Comparison of ENCODE assay signal across 8 cellular contexts in the genomic region with DNA sequence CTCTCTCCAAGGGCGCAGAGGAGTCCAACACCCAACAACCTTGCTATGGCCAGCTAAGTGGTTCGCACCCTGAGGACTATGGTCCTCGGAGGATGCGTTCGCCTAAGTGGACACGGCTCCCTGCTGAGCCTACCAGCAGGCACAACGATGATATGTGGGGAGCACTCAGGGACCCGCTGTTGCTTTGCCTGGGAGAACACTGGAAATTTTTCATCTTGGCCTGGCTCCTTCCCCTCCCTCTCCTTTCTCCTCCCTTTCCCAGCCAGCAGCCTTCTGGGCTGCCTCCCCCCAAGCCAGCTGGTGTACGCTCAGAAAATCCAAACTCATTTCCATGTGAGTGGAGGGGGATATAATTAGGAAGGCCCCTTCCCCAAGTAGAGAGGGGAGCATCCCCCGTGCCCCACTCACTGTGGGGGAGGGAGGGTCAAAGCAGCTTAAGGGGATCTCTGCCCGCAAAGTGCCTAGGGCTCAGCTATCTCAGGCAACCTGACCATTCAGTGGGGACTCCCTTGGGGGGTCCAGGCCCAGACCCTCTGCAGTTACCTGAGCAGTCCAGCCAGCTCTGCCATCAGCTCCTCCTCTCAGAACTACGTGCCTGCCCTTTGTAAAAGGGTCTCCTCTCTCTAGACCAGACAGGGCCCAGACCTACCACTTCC. TPM values are rescaled to one million over a fixed set of nuclear protein-coding genes. Genes with fewer than 3 reads are reported as not detected.
DNase-seq lines count a peak whose midpoint lies in the region; ATAC-seq and TF ChIP-seq lines count a peak whose summit lies in the region.

No MANE protein-coding gene starts in this region.

- H3K79me2 ChIP-seq in mammary epithelial cell (ENCODE audit: insufficient read depth, low read length) (peaks cover 43% of the 10 kb centered on the region), mesendoderm (ENCODE audit: control insufficient read depth, insufficient read depth, low read length) (peaks cover 12% of the 10 kb centered on the region)

- in situ Hi-C loops in mammary epithelial cell (cut with MboI; ENCODE audit: low sequenced_read_pairs in 2 of 2): no loop called here

- H3K27ac ChIP-seq in mammary epithelial cell (ENCODE audit: insufficient read depth, low read depth, low read length) (no peak overlapping the region), mesendoderm (ENCODE audit: low read depth, low read length) (no peak overlapping the region)

- H2AFZ ChIP-seq in mammary epithelial cell (ENCODE audit: low read depth, low read length): peak overlapping the region; percentile 61

- H2BK5ac ChIP-seq in mesendoderm (ENCODE audit: low read length): peak overlapping the region; percentile 57

- BruUV-seq in mammary epithelial cell (replicated peaks; lab: Mats Ljungman, UMichigan): TSS peak; percentile 86

- H3K18ac ChIP-seq in mesendoderm (ENCODE audit: low read length): peak overlapping the region; percentile 29

- CTCF ChIA-PET in mammary epithelial cell (lab: Charles Lee; ENCODE audit: low non-redundant PET): no interaction called here

- H3K9ac ChIP-seq in mammary epithelial cell (ENCODE audit: insufficient read depth, low read length): no peak overlapping the region
- peak overlapping the region; percentile 65 for H3K9ac ChIP-seq in mesendoderm (ENCODE audit: low read length)

- H3K4me3 ChIP-seq in AG09309 (ENCODE audit: control insufficient read depth, low read depth, low read length): peak overlapping the region; percentile 77
- peak overlapping the region; percentile 71 for H3K4me3 ChIP-seq in HFF-Myc (replicated peaks; ENCODE audit: low read depth, low read length)
- peak overlapping the region in 2 of 3 experiments; percentile 8 to 79 for H3K4me3 ChIP-seq in mammary epithelial cell (replicated peaks in 1 of 3; ENCODE audit: insufficient read depth in 1 of 3, low read depth in 2 of 3, low read length in 3 of 3)
- peak overlapping the region; percentile 1 for H3K4me3 ChIP-seq in mesendoderm (ENCODE audit: low read length)

- H3K4ac ChIP-seq in mesendoderm (ENCODE audit: low read depth, low read length): peak overlapping the region; percentile 10

- peak overlapping the region; percentile 66 for H3K4me2 ChIP-seq in mammary epithelial cell (ENCODE audit: insufficient read depth, low read depth, low read length)
- peak overlapping the region; percentile 38 for H3K4me2 ChIP-seq in mesendoderm (ENCODE audit: low read length)

- H3K36me3 ChIP-seq in mammary epithelial cell (ENCODE audit: insufficient read depth, low read length) (no peaks in the 10 kb centered on the region), mesendoderm (ENCODE audit: control insufficient read depth, insufficient read depth, low read length) (no peaks in the 10 kb centered on the region)

- H3K27me3 ChIP-seq in mammary epithelial cell (ENCODE audit: insufficient read depth, low read length): no peaks in the 10 kb centered on the region
- H3K27me3 ChIP-seq in mesendoderm (ENCODE audit: insufficient read depth, low read length, poor library complexity): no peaks in the 10 kb centered on the region

- H4K5ac ChIP-seq in mesendoderm (ENCODE audit: low read length): peak overlapping the region; percentile 33

- peaks cover 17% of the 10 kb centered on the region for H3K79me1 ChIP-seq in mesendoderm (ENCODE audit: low read length)

- dilution Hi-C loops in mammary epithelial cell (cut with HindIII; ENCODE audit: low sequenced_read_pairs): no loop called here

- ATAC-seq in GM19324 (IDR thresholded peaks at IDR 0.05; ENCODE audit: low FRiP score, unreplicated experiment): no peak
- no peak for ATAC-seq in GM18873 (IDR thresholded peaks at IDR 0.05; ENCODE audit: low FRiP score, unreplicated experiment)
- ATAC-seq in esophagus mucosa: no peak

- no peaks in the 10 kb centered on the region for H3K9me3 ChIP-seq in mammary epithelial cell (replicated peaks; ENCODE audit: insufficient read depth, low read length)

- no peak overlapping the region for H4K8ac ChIP-seq in mesendoderm (ENCODE audit: low read depth, low read length)

- H3K4me1 ChIP-seq in mammary epithelial cell (ENCODE audit: insufficient read depth, low read length) (peaks cover 31% of the 10 kb centered on the region), mesendoderm (ENCODE audit: control insufficient read depth, low read depth, low read length) (peaks cover 6% of the 10 kb centered on the region)

- intact Hi-C loops in mammary epithelial cell (cut with micrococcal nuclease): no loop called here

- no peak overlapping the region for H2AK5ac ChIP-seq in mesendoderm (ENCODE audit: low read length)

- DNase-seq in AG09309 (ENCODE audit: low read depth): no peak
- no peak for DNase-seq in HFF-Myc (ENCODE audit: extremely low read depth, low read depth)
- DNase-seq in mammary epithelial cell: no peak
- no peak for DNase-seq in mesendoderm
- DNase-seq in NCI-H748 treated with DMSO at 0.1 percent for 48 hours (lab: John Stamatoyannopoulos, UW): no peak

- no peak for TF ChIP-seq CTCF in AG09309 (IDR thresholded peaks at IDR 0.05; ENCODE audit: control insufficient read depth, insufficient read depth, low read depth, low read length, missing control alignments)
- no peak for TF ChIP-seq CTCF in HFF-Myc (IDR thresholded peaks at IDR 0.05; ENCODE audit: low read depth, low read length, missing control alignments)
- TF ChIP-seq CTCF in mammary epithelial cell (conservative IDR thresholded peaks at IDR 0.05 in 1 of 2, IDR thresholded peaks at IDR 0.05 in 1 of 2; ENCODE audit: extremely low read depth in 1 of 2, insufficient read depth in 1 of 2, low read depth in 1 of 2, low read length in 2 of 2): no peak

- no peaks in the 10 kb centered on the region for H4K20me1 ChIP-seq in mammary epithelial cell (ENCODE audit: insufficient read depth, low read length)

- no peak overlapping the region for H2BK15ac ChIP-seq in mesendoderm (replicated peaks; ENCODE audit: low read depth)

- H3K23ac ChIP-seq in mesendoderm (ENCODE audit: low read length): peak overlapping the region; percentile 48

- peak overlapping the region; percentile 93 for H3K56ac ChIP-seq in mesendoderm (ENCODE audit: low read length)

- H2BK120ac ChIP-seq in mesendoderm (ENCODE audit: low read depth, low read length): no peak overlapping the region

- 69% methylated on average over 11 of the region's 12 CpGs for WGBS in mammary epithelial cell (ENCODE audit: low coverage, missing lambda C conversion rate)
- WGBS in mesendoderm (ENCODE audit: extremely low coverage, insufficient coverage, low lambda C conversion rate): no CpG with 5 or more reads among the region's 12 CpGs

RNA-seq across cellular contexts. Expression of gene SEMA7A, which starts 0.6 kb away (rescaled TPM):
- total RNA-seq in mammary epithelial cell (10 to 100 TPM in 1 of 2 donors, 1 to 10 TPM in 1; 4.2 to 17.5 TPM), esophagus mucosa (4.0 TPM)
- 10.0 TPM for polyA plus RNA-seq in mammary epithelial cell
- 10.5 TPM for polyA minus RNA-seq in mammary epithelial cell
- polyA plus RNA-seq in mesendoderm (2013, experiment 1 of 2): 9.6 TPM
- polyA plus RNA-seq in mesendoderm (2013, experiment 2 of 2): 10.6 TPM

RNA-seq across cellular contexts. Expression of gene UBL7, which starts 26.6 kb away (rescaled TPM):
- total RNA-seq in mammary epithelial cell: 10 to 100 TPM; 36.4 to 41.7 TPM
- 42.9 TPM for polyA plus RNA-seq in mammary epithelial cell
- polyA minus RNA-seq in mammary epithelial cell: 43.0 TPM
- 38.7 TPM for polyA plus RNA-seq in mesendoderm (2013, experiment 1 of 2)
- 39.7 TPM for polyA plus RNA-seq in mesendoderm (2013, experiment 2 of 2)
- total RNA-seq in esophagus mucosa: 28.2 TPM

Comparison
In these comparisons a context has a peak if more than half of its experiments do, and no peak if none do; other contexts are left out.
1. H3K4me3 ChIP-seq: peak in every context shown above with its lines; median percentile 77 in AG09309; 71 in HFF-Myc; 44 in mammary epithelial cell; 1 in mesendoderm.